ENCODE assay signal across 1 cellular context in genomic region chr22:20727118-20728015, GRCh38.
TF ChIP-seq lines count a peak whose summit lies in the region.

No MANE protein-coding gene starts in this region.

TF ChIP-seq in K562, 482 proteins besides CTCF, POLR2A, EP300 and RAD21 (continues in another document):
- TF ChIP-seq ZNF24 (IDR thresholded peaks at IDR 0.05) (no peak), PRPF4 (IDR thresholded peaks at IDR 0.05; ENCODE audit: insufficient read depth, low read depth, low read length, poor library complexity, severe bottlenecking) (no peak), RFX5 (IDR thresholded peaks at IDR 0.05; ENCODE audit: low read depth, low read length) (no peak), ZNF232 (CRISPR knock-in tag; IDR thresholded peaks at IDR 0.05) (no peak), HDAC3 (IDR thresholded peaks at IDR 0.05; ENCODE audit: borderline replicate concordance, partially characterized antibody) (no peak), PKNOX1 (IDR thresholded peaks at IDR 0.05) (no peak), ZNF3 (CRISPR knock-in tag; IDR thresholded peaks at IDR 0.05) (no peak), ZNF282 (CRISPR knock-in tag; IDR thresholded peaks at IDR 0.05) (no peak), JUN (IDR thresholded peaks at IDR 0.05; ENCODE audit: borderline replicate concordance, low read depth, low read length) (no peak), JUN (CRISPR knock-in tag; IDR thresholded peaks at IDR 0.05; ENCODE audit: borderline replicate concordance) (0 out of 2 replicates have a peak, but pooled peaks have one; percentile 59), PBX2 (CRISPR knock-in tag; IDR thresholded peaks at IDR 0.05; ENCODE audit: low read depth) (0 out of 2 replicates have a peak, but pooled peaks have one; percentile 1), PBX2 (tag; conservative IDR thresholded peaks at IDR 0.05; ENCODE audit: low read depth) (no peak), PPARD (CRISPR knock-in tag; IDR thresholded peaks at IDR 0.05) (0 out of 2 replicates have a peak, but pooled peaks have one; percentile 15), FOS (IDR thresholded peaks at IDR 0.05; ENCODE audit: extremely low read depth, insufficient read length) (no peak), SMAD3 (CRISPR knock-in tag; conservative IDR thresholded peaks at IDR 0.05) (no peak), ZNF408 (CRISPR knock-in tag; IDR thresholded peaks at IDR 0.05; ENCODE audit: low read depth) (no peak), ZBTB8A (IDR thresholded peaks at IDR 0.05; ENCODE audit: partially characterized antibody) (no peak), MECOM (CRISPR knock-in tag; IDR thresholded peaks at IDR 0.05) (no peak), RFX7 (CRISPR knock-in tag; IDR thresholded peaks at IDR 0.05) (no peak), WHSC1 (IDR thresholded peaks at IDR 0.05; ENCODE audit: low read length) (peak; percentile 50), ETS1 (conservative IDR thresholded peaks at IDR 0.05; ENCODE audit: control insufficient read depth, low read depth, low read length) (peak; percentile 26; the same call in 1 of the 2 replicates), TRIM25 (IDR thresholded peaks at IDR 0.05; ENCODE audit: borderline replicate concordance) (no peak), CHD7 (IDR thresholded peaks at IDR 0.05; ENCODE audit: low read depth, low read length) (no peak), BRD4 (IDR thresholded peaks at IDR 0.05) (no peak), ZNF76 (CRISPR knock-in tag; IDR thresholded peaks at IDR 0.05; ENCODE audit: borderline replicate concordance) (no peak), ZNF407 (IDR thresholded peaks at IDR 0.05; ENCODE audit: low read depth) (no peak)
